ENCODE assay signal across 16 cellular contexts in genomic region chr1:21287905-21288514, GRCh38. TPM values are rescaled to one million over a fixed set of nuclear protein-coding genes. Genes with fewer than 3 reads are reported as not detected.
A peak's percentile ranks its signal among the peaks of the same experiment; 100 is the strongest.
DNase-seq lines count a peak whose midpoint lies in the region; ATAC-seq, FAIRE-seq and TF ChIP-seq lines count a peak whose summit lies in the region.
"Had no signal": no experiment of that assay in that cellular context is flagged by ENCODE, and none has a peak within 500 bp of the region (broad histone marks: within the 10 kb centered on the region; RNA-seq: fewer than 3 reads in every experiment).

No MANE protein-coding gene starts in this region.

- H3K14ac ChIP-seq in H9 (ENCODE audit: insufficient read depth, low read length) = no peak overlapping the region

- WGBS in heart right ventricle, 2 donors = 69 to 79% methylated on average over 8 of the region's 8 CpGs
- WGBS in tibial nerve, 2 donors = 56 to 60% methylated on average over 8 of the region's 8 CpGs
- no CpG with 5 or more reads among the region's 8 CpGs for WGBS in H9 (ENCODE audit: extremely low coverage, insufficient read length, low lambda C conversion rate)
- WGBS in pancreas, 2 donors = 50 to 61% methylated on average over 8 of the region's 8 CpGs

- H3K36me3 ChIP-seq in heart right ventricle (peaks cover 0 to 29% (median 0%) of the 10 kb centered on the region in 9 donors), tibial nerve (peaks cover 0 to 8% (median 0%) of the 10 kb centered on the region in 3 donors), pancreas (no peaks in the 10 kb centered on the region)
- H3K36me3 ChIP-seq: BE2C had no signal

- POLR2A ChIA-PET in RWPE1 (lab: Yijun Ruan, JAX; ENCODE audit: low non-redundant PET) = no interaction called here

- CTCF ChIA-PET in RWPE1 (lab: Yijun Ruan, JAX) = no interaction called here

- H2BK5ac ChIP-seq in H9 (ENCODE audit: insufficient read length, low read length) = no peak overlapping the region

- TF ChIP-seq CTCF in heart right ventricle (IDR thresholded peaks at IDR 0.05) = no peak
- no peak for TF ChIP-seq CTCF in RWPE1 (conservative IDR thresholded peaks at IDR 0.05; ENCODE audit: low read depth)
- no peak for TF ChIP-seq CTCF in tibial nerve (IDR thresholded peaks at IDR 0.05)
- no peak for TF ChIP-seq CTCF in H9 (conservative IDR thresholded peaks at IDR 0.05)
- no peak for TF ChIP-seq CTCF in pancreas (IDR thresholded peaks at IDR 0.05)

- TF ChIP-seq POLR2A in tibial nerve (IDR thresholded peaks at IDR 0.05) = no peak

- no peak overlapping the region for H3K4ac ChIP-seq in H9 (ENCODE audit: low read depth, low read length)

- H3T11ph ChIP-seq in H9 (ENCODE audit: low read length) = no peak overlapping the region

- no peak overlapping the region for H2BK120ac ChIP-seq in H9 (ENCODE audit: low read depth, low read length, poor library complexity, severe bottlenecking)

- intact Hi-C loops in heart right ventricle (cut with DNase I) (no loop called here), Right ventricle myocardium inferior (cut with DNase I) (no loop called here), pancreas (cut with DNase I) (loop anchor here in 1 of 3 donors (10.0 kb wide), 1 partner anchor 47 kb away; no protein-coding TSS in a partner anchor)

- H3K4me2 ChIP-seq in H9 (ENCODE audit: insufficient read depth, insufficient read length, low read length) = no peak overlapping the region

- H3K4me3 Mint-ChIP-seq in memory B cell (peak overlapping the region; percentile 94), H9 (no peak overlapping the region; a peak in 1 of 5 replicates)

- H4K5ac ChIP-seq in H9 (ENCODE audit: insufficient read length, low read depth, low read length) = no peak overlapping the region

- FAIRE-seq in pancreas (lab: Jason Lieb, UNC) = no peak

- H3K27me3 Mint-ChIP-seq in memory B cell = no peaks in the 10 kb centered on the region
- H3K27me3 Mint-ChIP-seq in H9 (ENCODE audit: low read depth) = no peaks in the 10 kb centered on the region
- H3K27me3 Mint-ChIP-seq: activated CD4-positive, alpha-beta T cell treated with anti-CD3 and anti-CD28 coated beads, Interleukin-2, amount 10 ng/mL, durations not matched to agents 7 days and 5 days had no signal

- no peaks in the 10 kb centered on the region for H3K79me2 ChIP-seq in H9 (ENCODE audit: insufficient read depth, low read length)

- peaks cover 49% of the 10 kb centered on the region for H3K4me1 Mint-ChIP-seq in memory B cell
- H3K4me1 Mint-ChIP-seq in H9 = peaks cover 26 to 38% of the 10 kb centered on the region in 2 experiments

- no peaks in the 10 kb centered on the region for H3K79me1 ChIP-seq in H9 (ENCODE audit: insufficient read depth, low read depth, low read length, poor library complexity, severe bottlenecking)

- H3K18ac ChIP-seq in H9 (ENCODE audit: insufficient read length, low read depth, low read length) = no peak overlapping the region

- no peak overlapping the region for H2BK12ac ChIP-seq in H9 (ENCODE audit: insufficient read length, low read depth, low read length)

- peaks cover 2 to 72% (median 37%) of the 10 kb centered on the region in 9 donors for H3K4me1 ChIP-seq in heart right ventricle
- H3K4me1 ChIP-seq in tibial nerve = peaks cover 0 to 69% (median 37%) of the 10 kb centered on the region in 4 donors
- H3K4me1 ChIP-seq in H9 (ENCODE audit: insufficient read depth, low read length) = no peaks in the 10 kb centered on the region
- H3K4me1 ChIP-seq in pancreas = peaks cover 15 to 41% (median 24%) of the 10 kb centered on the region in 3 donors

- no peak overlapping the region for H3K23ac ChIP-seq in H9 (ENCODE audit: insufficient read length, low read depth, low read length)

- H3K9me3 Mint-ChIP-seq in memory B cell (no peaks in the 10 kb centered on the region), H9 (no peaks in the 10 kb centered on the region)
- H3K9me3 Mint-ChIP-seq: activated CD4-positive, alpha-beta T cell treated with anti-CD3 and anti-CD28 coated beads, Interleukin-2, amount 10 ng/mL, durations not matched to agents 7 days and 5 days had no signal

- no peak overlapping the region for H2AK5ac ChIP-seq in H9 (ENCODE audit: insufficient read length, low read length)

- H3K23me2 ChIP-seq in H9 (ENCODE audit: insufficient read length, low read depth, low read length, poor library complexity, severe bottlenecking) = peaks cover 5% of the 10 kb centered on the region

- H3K27me3 ChIP-seq in heart right ventricle (no peaks in the 10 kb centered on the region), tibial nerve (no peaks in the 10 kb centered on the region), H9 (ENCODE audit: insufficient read depth, low read length) (no peaks in the 10 kb centered on the region), pancreas (no peaks in the 10 kb centered on the region)
- H3K27me3 ChIP-seq: BE2C had no signal

- no peak overlapping the region for H4K8ac ChIP-seq in H9 (replicated peaks; ENCODE audit: insufficient read length, low read depth, low read length)

- DNase-seq in heart right ventricle = no peak
- DNase-seq in Right ventricle myocardium inferior (ENCODE audit: missing footprints) = no peak
- no peak for DNase-seq in RWPE1 (ENCODE audit: low spot score)
- DNase-seq in memory B cell (ENCODE audit: low spot score in 2 of 2) = no peak
- DNase-seq in tibial nerve (ENCODE audit: low spot score in 2 of 2) = no peak
- no peak for DNase-seq in H9
- DNase-seq in LoVo (ENCODE audit: low spot score) = no peak
- DNase-seq in pancreas = no peak
- DNase-seq: activated CD4-positive, alpha-beta T cell treated with anti-CD3 and anti-CD28 coated beads, Interleukin-2, amount 10 ng/mL, durations not matched to agents 7 days and 5 days; BE2C; midbrain; NCI-H345; OCI-M1; retina; stimulated activated CD4-positive, alpha-beta T cell treated with anti-CD3 and anti-CD28 coated beads, Interleukin-4, amount 100 ng/mL, for 24 hours; stimulated activated naive CD4-positive, alpha-beta T cell treated with Interleukin-2 at 50 U/mL for 16 hours had no signal

- H3K27ac Mint-ChIP-seq in memory B cell = peak overlapping the region; percentile 94
- H3K27ac Mint-ChIP-seq in H9 = no peak overlapping the region
- H3K27ac Mint-ChIP-seq: activated CD4-positive, alpha-beta T cell treated with anti-CD3 and anti-CD28 coated beads, Interleukin-2, amount 10 ng/mL, durations not matched to agents 7 days and 5 days had no signal

- ATAC-seq in heart right ventricle (no peak), Right ventricle myocardium inferior (no peak), memory B cell (ENCODE audit: low read depth) (no peak), pancreas (no peak)

- H3K9me3 ChIP-seq in heart right ventricle (no peaks in the 10 kb centered on the region), tibial nerve (no peaks in the 10 kb centered on the region), H9 (ENCODE audit: control insufficient read depth, low read depth, low read length) (no peaks in the 10 kb centered on the region), pancreas (no peaks in the 10 kb centered on the region)
- H3K9me3 ChIP-seq: BE2C had no signal

- no peak for TF ChIP-seq EP300 in tibial nerve (IDR thresholded peaks at IDR 0.05)

- H4K91ac ChIP-seq in H9 (ENCODE audit: insufficient read length, low read depth, low read length) = no peak overlapping the region

- no peaks in the 10 kb centered on the region for H4K20me1 ChIP-seq in H9 (ENCODE audit: control insufficient read depth, insufficient read depth, insufficient read length)

- H3K4me3 ChIP-seq in heart right ventricle (peak overlapping the region in 1 of 10 donors; percentile 92), tibial nerve (no peak overlapping the region), pancreas (no peak overlapping the region)

- H2BK15ac ChIP-seq in H9 (ENCODE audit: low read depth, low read length) = no peak overlapping the region

- H2BK20ac ChIP-seq in H9 (ENCODE audit: low read depth, low read length, poor library complexity, severe bottlenecking) = no peak overlapping the region

- peak overlapping the region in 7 of 10 donors; percentile 17 to 94 (median 89) for H3K27ac ChIP-seq in heart right ventricle
- peak overlapping the region; percentile 73 for H3K27ac ChIP-seq in RWPE1
- H3K27ac ChIP-seq in tibial nerve = peak overlapping the region in 3 of 4 donors; percentile 86 to 90 (median 88)
- no peak overlapping the region for H3K27ac ChIP-seq in H9 (ENCODE audit: insufficient read length, low read depth, low read length)
- peak overlapping the region in 1 of 4 donors; percentile 2 for H3K27ac ChIP-seq in pancreas

- no peak overlapping the region for H3K9ac ChIP-seq in H9 (ENCODE audit: extremely low read depth, insufficient read length, low read length)

- H2AFZ ChIP-seq in H9 (ENCODE audit: low read length) = no peak overlapping the region

- peaks cover 5% of the 10 kb centered on the region for H3K36me3 Mint-ChIP-seq in memory B cell
- H3K36me3 Mint-ChIP-seq in H9 (ENCODE audit: insufficient read depth in 1 of 3, low read depth in 3 of 3) = no peaks in the 10 kb centered on the region

- no peak overlapping the region for H3K56ac ChIP-seq in H9 (ENCODE audit: insufficient read length, low read depth, low read length)

RNA-seq across cellular contexts. Expression of gene ECE1, which starts 2.3 kb away (rescaled TPM):
- 10 to 100 TPM; 30.6 to 81.8 (median 53.1) TPM for total RNA-seq in heart right ventricle
- 10 to 100 TPM; 41.4 to 44.7 TPM for polyA plus RNA-seq in heart right ventricle
- total RNA-seq in Right ventricle myocardium inferior = 49.3 TPM
- total RNA-seq in tibial nerve = 100 to 1,000 TPM in 2 of 4 donors, 10 to 100 TPM in 2; 84.1 to 128 (median 110) TPM
- total RNA-seq in H9 (2021) = 27.7 and 31.1 TPM in 2 replicates
- 100 to 1,000 TPM in 2 of 6 donors, 10 to 100 TPM in 4; 68.4 to 141 (median 89.1) TPM for total RNA-seq in pancreas
- polyA plus RNA-seq in pancreas = 10 to 100 TPM; 38.1 to 59.8 TPM
